ENCODE assay signal across 1 cellular context in the genomic region with DNA sequence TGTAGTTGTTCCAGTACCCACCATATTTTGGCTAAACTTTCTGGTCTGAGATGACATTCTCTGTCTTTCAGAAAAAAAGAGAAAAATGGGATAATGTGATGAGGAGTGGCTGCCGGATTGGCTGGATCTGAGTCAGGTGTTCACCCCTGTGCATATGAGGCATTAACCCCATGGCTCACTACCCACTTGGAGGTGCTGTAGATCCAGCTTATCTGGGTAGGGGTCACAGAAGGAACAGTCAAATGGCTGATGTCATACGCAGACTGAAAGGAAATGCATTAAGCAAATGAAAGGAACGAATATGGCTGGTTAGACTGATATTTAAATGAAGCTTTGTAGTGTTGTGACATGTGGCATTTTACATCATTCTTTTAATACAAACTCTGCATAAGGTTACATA.
TF ChIP-seq lines count a peak whose summit lies in the region.

No MANE protein-coding gene starts in this region.

TF ChIP-seq in H1, 55 proteins besides CTCF, POLR2A, EP300 and RAD21:
- TF ChIP-seq ASH2L (IDR thresholded peaks at IDR 0.05; ENCODE audit: low read length) (no peak), HDAC2 (IDR thresholded peaks at IDR 0.05; ENCODE audit: borderline replicate concordance in 1 of 2, low read depth in 2 of 2, low read length in 2 of 2) (no peak), JUND (IDR thresholded peaks at IDR 0.05; ENCODE audit: low read length) (no peak), BCL11A (IDR thresholded peaks at IDR 0.05; ENCODE audit: low read depth in 2 of 2, low read length in 2 of 2) (no peak), RFX5 (IDR thresholded peaks at IDR 0.05; ENCODE audit: borderline replicate concordance, low read depth, low read length) (no peak), ZNF274 (IDR thresholded peaks at IDR 0.05; ENCODE audit: borderline replicate concordance, extremely low read depth, low read length) (no peak), TEAD4 (IDR thresholded peaks at IDR 0.05; ENCODE audit: low read depth, low read length) (no peak), TAF7 (optimal IDR thresholded peaks at IDR 0.05; ENCODE audit: borderline replicate concordance, low read depth, low read length) (no peak), YY1 (IDR thresholded peaks at IDR 0.05; ENCODE audit: low read depth, low read length) (no peak), TCF12 (IDR thresholded peaks at IDR 0.05; ENCODE audit: low read depth, low read length) (no peak), MAFK (IDR thresholded peaks at IDR 0.05; ENCODE audit: low read depth, low read length) (no peak), SP2 (IDR thresholded peaks at IDR 0.05; ENCODE audit: low read length) (no peak), SUZ12 (IDR thresholded peaks at IDR 0.05; ENCODE audit: low read length) (no peak), CEBPB (IDR thresholded peaks at IDR 0.05; ENCODE audit: low read depth, low read length) (no peak), POU5F1 (IDR thresholded peaks at IDR 0.05; ENCODE audit: low read depth, low read length) (no peak)
- TF ChIP-seq, protein P1, sequence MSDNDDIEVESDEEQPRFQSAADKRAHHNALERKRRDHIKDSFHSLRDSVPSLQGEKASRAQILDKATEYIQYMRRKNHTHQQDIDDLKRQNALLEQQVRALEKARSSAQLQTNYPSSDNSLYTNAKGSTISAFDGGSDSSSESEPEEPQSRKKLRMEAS (IDR thresholded peaks at IDR 0.05): no peak
- TF ChIP-seq, protein P2, sequence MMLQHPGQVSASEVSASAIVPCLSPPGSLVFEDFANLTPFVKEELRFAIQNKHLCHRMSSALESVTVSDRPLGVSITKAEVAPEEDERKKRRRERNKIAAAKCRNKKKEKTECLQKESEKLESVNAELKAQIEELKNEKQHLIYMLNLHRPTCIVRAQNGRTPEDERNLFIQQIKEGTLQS (IDR thresholded peaks at IDR 0.05; ENCODE audit: insufficient read depth, low read depth, low read length): no peak
